26 cellular contexts compared by ENCODE assay signal in the genomic region with DNA sequence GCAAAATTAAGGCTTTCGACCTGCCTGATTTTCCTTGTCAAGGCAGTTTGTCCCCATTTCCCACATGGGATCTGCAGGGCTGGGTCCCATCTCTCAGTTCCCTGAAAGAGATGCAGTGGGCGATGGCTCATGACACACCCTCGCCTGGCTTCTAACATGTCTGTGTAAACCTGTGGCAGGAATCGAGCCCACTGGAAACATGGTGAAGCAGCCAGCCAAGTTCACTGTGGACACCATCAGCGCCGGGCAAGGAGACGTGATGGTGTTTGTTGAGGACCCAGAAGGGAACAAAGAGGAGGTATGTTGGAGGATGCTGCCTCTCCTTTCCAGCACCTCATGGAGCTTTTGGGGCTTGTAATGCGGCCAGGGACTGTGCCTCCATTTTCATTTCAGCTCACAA.
"Had no signal": no experiment of that assay in that cellular context is flagged by ENCODE, and none has a peak within 500 bp of the region (broad histone marks: within the 10 kb centered on the region; RNA-seq: fewer than 3 reads in every experiment).

No MANE protein-coding gene starts in this region.

- H3K36me3 ChIP-seq: cardiac muscle cell had no signal

- H3K4me3 ChIP-seq: adrenal gland, body of pancreas, cardiac muscle cell, MG63 had no signal

- H3K27ac ChIP-seq: adrenal gland, body of pancreas, cardiac muscle cell, KMS-11 had no signal

- H3K27me3 ChIP-seq: adrenal gland, body of pancreas, cardiac muscle cell, MG63 had no signal

- DNase-seq: activated CD4-positive, alpha-beta T cell treated with anti-CD3 and anti-CD28 coated beads for 1 hour; activated CD4-positive, alpha-beta T cell treated with anti-CD3 and anti-CD28 coated beads, Interleukin-2, amount 10 ng/mL, durations not matched to agents 24 days and 14 days; activated CD4-positive, alpha-beta T cell treated with anti-CD3 and anti-CD28 coated beads, Interleukin-2, amount 50 U/mL, for 48 hours; activated CD8-positive, alpha-beta memory T cell treated with anti-CD3 and anti-CD28 coated beads for 24 hours; activated gamma-delta T cell treated with Interleukin-2 at 50 U/mL for 16 hours; activated naive CD4-positive, alpha-beta T cell treated with anti-CD3 and anti-CD28 coated beads, Interleukin-2, amount 10 ng/mL, durations not matched to agents 7 days and 5 days; activated naive CD8-positive, alpha-beta T cell treated with anti-CD3 and anti-CD28 coated beads, Interleukin-2, amount 10 ng/mL, durations not matched to agents 7 days and 5 days; activated T-cell treated with anti-CD3 and anti-CD28 coated beads for 4 hours; activated T-cell treated with anti-CD3 and anti-CD28 coated beads, Interleukin-2, amount 50 U/mL, for 48 hours; adrenal gland; anterior cingulate cortex; body of pancreas; MG63; NCI-H1092 treated with DMSO at 0.1 percent for 48 hours; NCI-H1436; NCI-H187; NCI-H2081; NCI-H510A treated with DMSO at 0.1 percent for 48 hours; NCI-H69; SIG-M5; T-helper 17 cell; T-helper 9 cell had no signal

- H3K9ac ChIP-seq: KMS-11 had no signal

- H3K4me2 ChIP-seq: KMS-11 had no signal

- H3K9me3 ChIP-seq: adrenal gland, body of pancreas, MG63 had no signal

- ATAC-seq: activated T-helper 17 cell treated with anti-CD3 and anti-CD28 coated beads, Interleukin-2, amount 50 U/mL, for 72 hours; body of pancreas; T-helper 17 cell; WTC11 had no signal

- H3K4me1 ChIP-seq: adrenal gland, body of pancreas had no signal
